1 cellular context compared by ENCODE assay signal in genomic region chr2:46937457-46937856, GRCh38.
TF ChIP-seq lines count a peak whose summit lies in the region.

No MANE protein-coding gene starts in this region.

TF ChIP-seq in GM23338, 12 proteins besides CTCF, POLR2A, EP300 and RAD21 (continued from another document):
- TF ChIP-seq ZNF462 (CRISPR knock-in tag; IDR thresholded peaks at IDR 0.05), result no peak
- no peak for TF ChIP-seq CREB1 (CRISPR knock-in tag; IDR thresholded peaks at IDR 0.05; ENCODE audit: low read depth)
- no peak for TF ChIP-seq STAT1 (IDR thresholded peaks at IDR 0.05; ENCODE audit: unreplicated experiment)
- TF ChIP-seq ETS1 (IDR thresholded peaks at IDR 0.05), result no peak
- no peak for TF ChIP-seq EZH2 (IDR thresholded peaks at IDR 0.05; ENCODE audit: low read depth, unreplicated experiment)
- TF ChIP-seq ZNF331 (CRISPR knock-in tag; IDR thresholded peaks at IDR 0.05; ENCODE audit: low read depth), result no peak
